In the genomic region with DNA sequence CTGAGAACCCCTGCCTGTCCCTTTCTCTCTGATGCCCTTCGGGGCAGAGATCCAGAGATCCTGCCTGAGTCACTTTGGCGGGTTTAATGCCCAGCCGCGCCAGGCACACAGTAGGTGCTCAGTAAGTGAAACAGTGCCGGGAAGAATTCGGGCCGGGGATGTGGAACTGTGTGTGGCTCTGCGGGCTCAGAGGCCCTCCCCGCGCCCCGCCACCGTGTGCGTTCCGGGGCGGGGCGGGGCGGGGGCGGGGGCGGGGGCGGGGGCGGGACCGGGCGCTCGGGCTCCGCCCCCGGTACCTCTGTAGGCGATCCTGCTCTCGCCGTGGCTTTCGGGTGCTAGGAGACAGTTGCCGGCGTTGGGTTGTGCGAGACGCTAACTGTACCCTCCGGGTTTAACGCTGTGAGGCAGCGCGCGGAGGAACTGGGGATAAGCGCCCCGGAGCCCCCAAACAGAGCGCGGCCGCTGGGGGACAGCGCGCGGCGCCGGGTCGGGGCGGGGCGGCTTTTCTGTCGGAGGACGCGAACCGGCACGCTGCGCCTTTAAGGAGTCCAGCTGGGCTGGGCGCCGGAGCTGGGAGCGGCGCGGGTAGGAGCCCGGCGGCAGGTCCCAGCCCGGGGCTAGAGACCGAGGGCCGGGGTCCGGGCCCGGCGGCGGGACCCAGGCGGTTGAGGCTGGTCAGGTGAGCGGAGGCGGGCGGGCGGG, we compare ENCODE assay signal across 8 cellular contexts.
DNase-seq lines count a peak whose midpoint lies in the region; ATAC-seq lines count a peak whose summit lies in the region.

A gene with protein sequence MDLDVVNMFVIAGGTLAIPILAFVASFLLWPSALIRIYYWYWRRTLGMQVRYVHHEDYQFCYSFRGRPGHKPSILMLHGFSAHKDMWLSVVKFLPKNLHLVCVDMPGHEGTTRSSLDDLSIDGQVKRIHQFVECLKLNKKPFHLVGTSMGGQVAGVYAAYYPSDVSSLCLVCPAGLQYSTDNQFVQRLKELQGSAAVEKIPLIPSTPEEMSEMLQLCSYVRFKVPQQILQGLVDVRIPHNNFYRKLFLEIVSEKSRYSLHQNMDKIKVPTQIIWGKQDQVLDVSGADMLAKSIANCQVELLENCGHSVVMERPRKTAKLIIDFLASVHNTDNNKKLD (plus strand): TSS at position 555 of the 702 bp plus-strand sequence. CDS start 18,795 bp downstream, outside the sequence.

- H3K27me3 ChIP-seq in mucosa of rectum (ENCODE audit: control insufficient read depth in 2 of 2, insufficient read depth in 2 of 2, low read length in 2 of 2) = no peaks in the 10 kb centered on the region

- H3K9ac ChIP-seq in mucosa of rectum (ENCODE audit: low read depth in 1 of 2, low read length in 2 of 2) = peak within 1 kb of the TSS; percentile 72 to 83

- H3K4me3 ChIP-seq in mucosa of rectum (ENCODE audit: low read length in 2 of 2) = peak within 1 kb of the TSS; percentile 76 to 93

- H3K9me3 ChIP-seq in mucosa of rectum (ENCODE audit: control insufficient read depth in 2 of 2, low read length in 2 of 2) = no peaks in the 10 kb centered on the region

- H3K4me1 ChIP-seq in mucosa of rectum (ENCODE audit: control insufficient read depth in 2 of 2, insufficient read depth in 2 of 2, low read length in 2 of 2) = peaks cover 15 to 18% of the 10 kb centered on the region in 2 donors

- DNase-seq in Ammon's horn (ENCODE audit: low spot score) = peak; percentile 84
- DNase-seq in NOMO-1 treated with DMSO at 0.1 percent for 48 hours (lab: John Stamatoyannopoulos, UW; ENCODE audit: unreplicated experiment) = peak; percentile 56
- DNase-seq in activated T-cell treated with anti-CD3 and anti-CD28 coated beads for 1 hour (ENCODE audit: low read depth) = peak; percentile 72
- DNase-seq in epithelial cell of prostate (ENCODE audit: low read depth, low spot score) = no peak
- peak; percentile 66 to 73 for DNase-seq in stimulated activated CD8-positive, alpha-beta memory T cell treated with anti-CD3 and anti-CD28 coated beads, Interleukin-7, amount 100 ng/mL, for 1 hour (ENCODE audit: low read depth in 2 of 2)

- ATAC-seq in GM18909 (IDR thresholded peaks at IDR 0.05; ENCODE audit: poor library complexity, unreplicated experiment) (peak; percentile 75), HG03139 (IDR thresholded peaks at IDR 0.05; ENCODE audit: unreplicated experiment) (peak; percentile 61)

- no peaks in the 10 kb centered on the region for H3K36me3 ChIP-seq in mucosa of rectum (ENCODE audit: control insufficient read depth in 2 of 2, insufficient read depth in 2 of 2, low read length in 2 of 2)

- H3K27ac ChIP-seq in epithelial cell of prostate (peak within 1 kb of the TSS; percentile 54), mucosa of rectum (ENCODE audit: low read depth in 2 of 2, low read length in 2 of 2) (peak within 1 kb of the TSS; percentile 70 to 83)
